20 cellular contexts compared by ENCODE assay signal in genomic region chr12:87678453-87678852, GRCh38.
DNase-seq lines count a peak whose midpoint lies in the region; ATAC-seq and TF ChIP-seq lines count a peak whose summit lies in the region.
"Had no signal": no experiment of that assay in that cellular context is flagged by ENCODE, and none has a peak within 500 bp of the region (broad histone marks: within the 10 kb centered on the region; RNA-seq: fewer than 3 reads in every experiment).

No MANE protein-coding gene starts in this region.

- no peaks in the 10 kb centered on the region for H3K36me3 ChIP-seq in left lung
- H3K36me3 ChIP-seq: BE2C, right atrium auricular region, tibial nerve had no signal

- H3K4me3 ChIP-seq in choroid plexus epithelial cell (ENCODE audit: low read depth, low read length) (no peak overlapping the region), left lung (no peak overlapping the region)
- H3K4me3 ChIP-seq: lung, right atrium auricular region, tibial nerve had no signal

- TF ChIP-seq CTCF in choroid plexus epithelial cell (conservative IDR thresholded peaks at IDR 0.05; ENCODE audit: low read depth, low read length) (no peak), left lung (IDR thresholded peaks at IDR 0.05) (no peak)

- intact Hi-C loops in left lung (cut with DNase I), result no loop called here

- no peaks in the 10 kb centered on the region for H3K9me3 ChIP-seq in left lung
- H3K9me3 ChIP-seq: BE2C, Caco-2, right atrium auricular region, tibial nerve had no signal

- DNase-seq in HCEC 1CT (peak; percentile 76), NCI-H446 treated with DMSO at 0.1 percent for 48 hours (lab: John Stamatoyannopoulos, UW) (peak; percentile 49), choroid plexus epithelial cell (ENCODE audit: low read depth) (peak; percentile 66), left lung (no peak), amygdala (lab: John Stamatoyannopoulos, UW) (no peak)
- no peak for DNase-seq in stimulated activated CD4-positive, alpha-beta T cell treated with anti-CD3 and anti-CD28 coated beads, Interleukin-15, amount 100 ng/mL, for 24 hours
- DNase-seq: activated CD4-positive, alpha-beta T cell treated with anti-CD3 and anti-CD28 coated beads, Interleukin-2, amount 10 ng/mL, durations not matched to agents 24 days and 14 days; BE2C; Caco-2; EL; H9; NCI-H1694; NCI-H510A treated with DMSO at 0.1 percent for 48 hours; nucleus accumbens; SHP77; stimulated activated naive CD4-positive, alpha-beta T cell treated with Interleukin-2 at 50 U/mL for 16 hours had no signal

- H3K4me1 ChIP-seq in left lung, result no peaks in the 10 kb centered on the region
- H3K4me1 ChIP-seq: Caco-2, right atrium auricular region, tibial nerve had no signal

- no peak overlapping the region for H3K27ac ChIP-seq in left lung
- H3K27ac ChIP-seq: right atrium auricular region, tibial nerve had no signal

- H3K27me3 ChIP-seq in left lung, result no peaks in the 10 kb centered on the region
- H3K27me3 ChIP-seq: right atrium auricular region, tibial nerve had no signal

- ATAC-seq in left lung (peak; percentile 44), HG02798 (IDR thresholded peaks at IDR 0.05; ENCODE audit: poor library complexity, unreplicated experiment) (no peak)

Comparison
In these comparisons a context has a peak if more than half of its experiments do, and no peak if none do; other contexts are left out.
1. DNase-seq: peak in HCEC 1CT (single experiment), NCI-H446 treated with DMSO at 0.1 percent for 48 hours (single experiment) and choroid plexus epithelial cell (single experiment); none in left lung (0 of 2), stimulated activated CD4-positive, alpha-beta T cell treated with anti-CD3 and anti-CD28 coated beads, Interleukin-15, amount 100 ng/mL, for 24 hours (single experiment) and amygdala (0 of 56).